In the genomic region with DNA sequence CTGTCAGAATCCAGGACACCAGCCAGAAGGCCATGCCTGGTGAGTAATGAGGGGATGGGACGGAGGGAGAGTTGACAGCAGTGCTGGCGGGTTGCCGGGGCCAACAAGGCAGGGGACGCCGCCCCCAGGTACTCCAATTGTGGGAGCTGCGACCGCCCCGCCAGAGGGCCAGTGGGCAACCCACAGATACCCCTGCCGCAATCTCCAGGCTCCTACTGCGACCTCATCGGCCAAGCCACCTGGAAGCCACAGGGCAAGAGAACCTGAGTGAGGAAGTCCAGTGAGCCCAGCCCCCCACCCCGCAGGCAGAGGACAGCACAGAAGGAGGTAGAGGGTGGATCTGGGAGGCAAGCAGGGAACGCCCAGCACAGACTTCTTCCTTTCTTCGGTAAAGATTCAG, we compare ENCODE assay signal across 25 cellular contexts.
"Had no signal": no experiment of that assay in that cellular context is flagged by ENCODE, and none has a peak within 500 bp of the region (broad histone marks: within the 10 kb centered on the region; RNA-seq: fewer than 3 reads in every experiment).

No MANE protein-coding gene starts in this region.

- H3K27me3 ChIP-seq: neural progenitor cell, ovary, right atrium auricular region, right lobe of liver, testis, thyroid gland, transverse colon, upper lobe of left lung, vagina had no signal

- H3K4me2 ChIP-seq: neural progenitor cell had no signal

- H3K4me1 ChIP-seq: left ventricle myocardium inferior, neural progenitor cell, right atrium auricular region, right lobe of liver, stomach, testis, thyroid gland, transverse colon, upper lobe of left lung, vagina had no signal

- H3K36me3 ChIP-seq: left ventricle myocardium inferior, neural progenitor cell, ovary, right atrium auricular region, right lobe of liver, stomach, thyroid gland, transverse colon, upper lobe of left lung, vagina had no signal

- H3K27ac ChIP-seq: left ventricle myocardium inferior, neural progenitor cell, ovary, right atrium auricular region, right lobe of liver, skin epidermis, stomach, testis, thyroid gland, transverse colon, upper lobe of left lung, vagina had no signal

- H3K9ac ChIP-seq: neural progenitor cell had no signal

- H3K4me3 ChIP-seq: left ventricle myocardium inferior, lung, neural progenitor cell, ovary, right atrium auricular region, right lobe of liver, skin epidermis, stomach, testis, thyroid gland, transverse colon, upper lobe of left lung, vagina had no signal

- DNase-seq: hypothalamus; immature natural killer cell; left ventricle myocardium inferior; mesendoderm; naive B cell; natural killer cell; nephron progenitor cell; ovary; right lobe of liver; stimulated activated CD4-positive, alpha-beta T cell treated with anti-CD3 and anti-CD28 coated beads, Interleukin-12 subunit alpha, Interleukin-12 subunit beta, amount 100 ng/mL, for 4 hours; stimulated activated CD4-positive, alpha-beta T cell treated with anti-CD3 and anti-CD28 coated beads, Interleukin-15, amount 100 ng/mL, for 24 hours; stimulated activated CD4-positive, alpha-beta T cell treated with anti-CD3 and anti-CD28 coated beads, Interleukin-2, amount 100 ng/mL, for 24 hours; stimulated activated CD4-positive, alpha-beta T cell treated with anti-CD3 and anti-CD28 coated beads, Interleukin-4, amount 100 ng/mL, for 1 hour; stimulated activated naive B cell treated with anti-CD40 and anti-IgM and Interleukin-4, amounts not matched to agents 10 μg/mL and 1 μg/mL and 100 μg/mL, for 72 hours; stimulated activated naive CD8-positive, alpha-beta T cell treated with anti-CD3 and anti-CD28 coated beads, Interleukin-15, Interleukin-2, amounts not matched to agents 100 U/mL and 50 U/mL, for 24 hours; stomach; testis; thyroid gland; transverse colon had no signal

- H2AFZ ChIP-seq: neural progenitor cell had no signal

- H3K9me3 ChIP-seq: left ventricle myocardium inferior, ovary, right atrium auricular region, right lobe of liver, stomach, testis, thyroid gland, transverse colon, upper lobe of left lung, vagina had no signal
